Comparison of ENCODE assay signal across 12 cellular contexts in the genomic region with DNA sequence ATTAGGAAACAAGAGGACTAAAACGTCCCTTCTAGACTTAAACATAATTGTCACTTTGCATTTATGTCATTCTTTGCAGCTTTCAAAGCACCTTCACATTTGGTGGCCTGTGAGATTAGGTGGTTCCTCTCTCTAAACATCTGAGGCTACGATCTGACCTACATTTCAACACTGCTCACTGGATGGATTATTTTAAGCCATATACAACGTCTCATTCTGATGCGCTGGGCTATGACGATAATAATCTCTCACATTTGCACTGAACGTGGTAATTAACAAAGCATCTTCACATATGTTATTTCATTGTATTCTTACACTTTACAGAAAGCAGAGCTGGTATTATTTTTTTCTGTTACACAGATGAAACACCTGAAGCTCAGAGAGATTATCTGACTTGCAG. TPM values are rescaled to one million over a fixed set of nuclear protein-coding genes. Genes with fewer than 3 reads are reported as not detected.
DNase-seq lines count a peak whose midpoint lies in the region; ATAC-seq and TF ChIP-seq lines count a peak whose summit lies in the region.
"Had no signal": no experiment of that assay in that cellular context is flagged by ENCODE, and none has a peak within 500 bp of the region (broad histone marks: within the 10 kb centered on the region; RNA-seq: fewer than 3 reads in every experiment).

No MANE protein-coding gene starts in this region.

- POLR2A ChIA-PET in RWPE1 (lab: Yijun Ruan, JAX; ENCODE audit: low non-redundant PET): no interaction called here

- peaks cover 28% of the 10 kb centered on the region for H3K4me1 ChIP-seq in effector memory CD4-positive, alpha-beta T cell (ENCODE audit: control insufficient read depth, insufficient read depth, low read length, poor library complexity, severe bottlenecking)
- H3K4me1 ChIP-seq in smooth muscle cell (ENCODE audit: low read depth): peaks cover 8% of the 10 kb centered on the region
- H3K4me1 ChIP-seq in MM.1S (ENCODE audit: low read length): peaks cover 21% of the 10 kb centered on the region

- H4K20me1 ChIP-seq in smooth muscle cell (ENCODE audit: low read depth) (peaks cover 88% of the 10 kb centered on the region), MM.1S (ENCODE audit: insufficient read depth, low read length) (no peaks in the 10 kb centered on the region)

- no peaks in the 10 kb centered on the region for H3K9me3 ChIP-seq in effector memory CD4-positive, alpha-beta T cell (ENCODE audit: control insufficient read depth, low read length)
- H3K9me3 ChIP-seq in smooth muscle cell (replicated peaks; ENCODE audit: low read depth): no peaks in the 10 kb centered on the region
- H3K9me3 ChIP-seq in MM.1S (replicated peaks; ENCODE audit: insufficient read depth, low read length): no peaks in the 10 kb centered on the region
- H3K9me3 ChIP-seq: adrenal gland, upper lobe of right lung had no signal

- H3K9ac ChIP-seq in smooth muscle cell (ENCODE audit: low read depth) (peak overlapping the region; percentile 17), MM.1S (ENCODE audit: low read length) (no peak overlapping the region)
- H3K9ac ChIP-seq: KMS-11 had no signal

- TF ChIP-seq CTCF in RWPE1 (conservative IDR thresholded peaks at IDR 0.05; ENCODE audit: low read depth): no peak
- no peak for TF ChIP-seq CTCF in smooth muscle cell (IDR thresholded peaks at IDR 0.05; ENCODE audit: borderline replicate concordance, insufficient read depth, poor library complexity, severe bottlenecking)
- TF ChIP-seq CTCF in MM.1S (IDR thresholded peaks at IDR 0.05; ENCODE audit: low read length): no peak

- 58% methylated on average over 6 of the region's 6 CpGs for WGBS in smooth muscle cell (ENCODE audit: low lambda C conversion rate)

- peak overlapping the region; percentile 61; the same call in 1 of the 2 replicates for H3K27ac ChIP-seq in RWPE1
- peak overlapping the region; percentile 51 for H3K27ac ChIP-seq in effector memory CD4-positive, alpha-beta T cell (ENCODE audit: insufficient read depth, low read length, poor library complexity, severe bottlenecking)
- H3K27ac ChIP-seq in smooth muscle cell (ENCODE audit: low read depth): peak overlapping the region; percentile 41
- no peak overlapping the region for H3K27ac ChIP-seq in MM.1S (ENCODE audit: low read length)
- H3K27ac ChIP-seq: KMS-11, upper lobe of right lung had no signal

- no peaks in the 10 kb centered on the region for H3K9me2 ChIP-seq in MM.1S (replicated peaks; ENCODE audit: insufficient read depth, low read length)

- DNase-seq in NOMO-1 (lab: John Stamatoyannopoulos, UW; ENCODE audit: unreplicated experiment in 2 of 2): peak; percentile 2 to 36
- DNase-seq in NOMO-1 treated with dmso at 0.1 percent for 144 hours (lab: John Stamatoyannopoulos, UW; ENCODE audit: unreplicated experiment): no peak
- no peak for DNase-seq in RWPE1 (ENCODE audit: low spot score)
- no peak for DNase-seq in effector memory CD4-positive, alpha-beta T cell
- DNase-seq in smooth muscle cell (lab: John Stamatoyannopoulos, UW; ENCODE audit: unreplicated experiment): no peak
- no peak for DNase-seq in MM.1S
- DNase-seq: activated CD4-positive, alpha-beta T cell treated with anti-CD3 and anti-CD28 coated beads, Interleukin-2, amount 10 ng/mL, durations not matched to agents 24 days and 14 days; upper lobe of right lung had no signal

- H3K36me3 ChIP-seq in effector memory CD4-positive, alpha-beta T cell (ENCODE audit: control insufficient read depth, insufficient read depth, low read length): peaks cover 29% of the 10 kb centered on the region
- no peaks in the 10 kb centered on the region for H3K36me3 ChIP-seq in smooth muscle cell (ENCODE audit: low read depth)
- no peaks in the 10 kb centered on the region for H3K36me3 ChIP-seq in MM.1S (replicated peaks; ENCODE audit: insufficient read depth, low read length)

- CTCF ChIA-PET in RWPE1 (lab: Yijun Ruan, JAX): interaction anchor here (0.8 kb wide), 1 partner anchor 10 kb away, joined by 3 read pairs; no protein-coding TSS in a partner anchor

- H2AFZ ChIP-seq in smooth muscle cell (ENCODE audit: low read depth) (no peak overlapping the region), MM.1S (ENCODE audit: low read length) (no peak overlapping the region)

- H3F3A ChIP-seq in smooth muscle cell (ENCODE audit: low read depth) (peaks cover 16% of the 10 kb centered on the region), MM.1S (ENCODE audit: insufficient read depth, low read length) (peaks cover 15% of the 10 kb centered on the region)

- H3K27me3 ChIP-seq in effector memory CD4-positive, alpha-beta T cell (replicated peaks; ENCODE audit: control insufficient read depth, insufficient read depth, low read length, poor library complexity, severe bottlenecking): no peaks in the 10 kb centered on the region
- no peaks in the 10 kb centered on the region for H3K27me3 ChIP-seq in smooth muscle cell (ENCODE audit: low read depth)
- H3K27me3 ChIP-seq in MM.1S (replicated peaks; ENCODE audit: insufficient read depth, low read length): no peaks in the 10 kb centered on the region
- H3K27me3 ChIP-seq: adrenal gland, upper lobe of right lung had no signal

- no peaks in the 10 kb centered on the region for H3K79me2 ChIP-seq in smooth muscle cell (ENCODE audit: low read depth)
- H3K79me2 ChIP-seq in MM.1S (ENCODE audit: low read length): no peaks in the 10 kb centered on the region

- no peak for ATAC-seq in HG03457 (IDR thresholded peaks at IDR 0.05; ENCODE audit: unreplicated experiment)
- ATAC-seq in GM19395 (IDR thresholded peaks at IDR 0.05; ENCODE audit: unreplicated experiment): no peak
- ATAC-seq: upper lobe of right lung had no signal

- no peak overlapping the region for H3K4me3 ChIP-seq in effector memory CD4-positive, alpha-beta T cell (ENCODE audit: insufficient read depth, low read depth, low read length, poor library complexity, severe bottlenecking)
- H3K4me3 ChIP-seq in smooth muscle cell: no peak overlapping the region
- no peak overlapping the region for H3K4me3 ChIP-seq in MM.1S (ENCODE audit: low read length)
- H3K4me3 ChIP-seq: adrenal gland, upper lobe of right lung had no signal

- H3K4me2 ChIP-seq in smooth muscle cell (peak overlapping the region; percentile 70), MM.1S (ENCODE audit: low read depth, low read length) (no peak overlapping the region)
- H3K4me2 ChIP-seq: KMS-11 had no signal

RNA-seq across cellular contexts. Expression of a gene that starts 36.5 kb away (rescaled TPM):
- total RNA-seq in smooth muscle cell: 16.1 and 16.4 TPM in 2 replicates
- polyA plus RNA-seq in smooth muscle cell: 18.9 and 19.9 TPM in 2 replicates

Comparison
In these comparisons a context has a peak if more than half of its experiments do, and no peak if none do; other contexts are left out.
1. DNase-seq: peak in NOMO-1 (2 of 2); none in NOMO-1 treated with dmso at 0.1 percent for 144 hours (single experiment), RWPE1 (single experiment), effector memory CD4-positive, alpha-beta T cell (0 of 3), smooth muscle cell (single experiment) and MM.1S (single experiment).